In the genomic region with DNA sequence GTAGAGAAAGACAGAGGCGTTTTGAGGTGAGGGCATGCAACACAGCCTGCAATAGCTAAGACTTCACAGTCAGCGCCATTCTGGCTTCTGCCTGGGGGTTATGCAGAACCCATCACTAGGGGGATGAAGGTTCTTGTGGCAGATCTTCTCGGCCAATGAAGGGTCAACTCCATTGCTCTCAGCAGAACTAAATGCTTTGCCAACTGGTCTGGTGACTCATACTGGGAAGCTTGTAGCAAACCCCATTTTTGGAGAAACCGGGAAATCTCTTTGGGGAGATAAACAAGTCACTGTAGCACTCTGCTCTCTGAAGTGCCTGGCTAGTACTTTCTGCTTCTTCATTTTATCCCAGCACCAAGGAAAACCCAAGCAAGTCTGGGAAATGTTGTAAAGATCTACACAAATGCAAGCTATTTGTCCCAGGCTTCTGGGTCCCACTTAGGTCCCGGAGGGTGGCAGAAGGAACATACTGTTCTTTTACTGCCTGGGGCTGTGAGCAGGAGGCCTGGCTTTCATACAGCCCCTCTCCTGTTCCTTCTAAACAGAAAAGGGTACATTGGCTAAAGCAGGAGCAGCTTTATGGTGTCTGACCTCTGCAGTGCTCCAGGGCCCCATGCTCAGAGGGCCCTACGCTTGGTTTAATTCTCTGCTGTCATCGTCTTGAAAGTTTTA, we compare ENCODE assay signal across 9 cellular contexts. TPM values are rescaled to one million over a fixed set of nuclear protein-coding genes. Genes with fewer than 3 reads are reported as not detected.
DNase-seq lines count a peak whose midpoint lies in the region; ATAC-seq, FAIRE-seq and TF ChIP-seq lines count a peak whose summit lies in the region.
"Had no signal": no experiment of that assay in that cellular context is flagged by ENCODE, and none has a peak within 500 bp of the region (broad histone marks: within the 10 kb centered on the region; RNA-seq: fewer than 3 reads in every experiment).

No MANE protein-coding gene starts in this region.

- BruUV-seq in Calu3 (replicated peaks; lab: Mats Ljungman, UMichigan): no TSS peak

- H3K27me3 Mint-ChIP-seq in Calu3 (ENCODE audit: unreplicated experiment) (peaks cover 22% of the 10 kb centered on the region), astrocyte (ENCODE audit: low read depth, unreplicated experiment) (no peaks in the 10 kb centered on the region)

- peak overlapping the region; percentile 5 for H3K9ac ChIP-seq in astrocyte (ENCODE audit: low read length)
- peak overlapping the region; percentile 5 for H3K9ac ChIP-seq in rectal smooth muscle tissue (ENCODE audit: low read length)

- WGBS in heart left ventricle, 4 donors: 61 to 82% (median 67%) methylated on average over 6 to 7 of the region's 7 CpGs

- H2AFZ ChIP-seq in astrocyte (ENCODE audit: low read depth, low read length): no peak overlapping the region

- CTCF ChIA-PET in Calu3 (lab: Charles Lee): interaction anchor here (0.7 to 1.2 kb wide), 3 partner anchors 22 to 75 kb away, joined by 3 to 10 read pairs (median 3); no protein-coding TSS in a partner anchor

- ATAC-seq in heart left ventricle (peak; percentile 59 to 79 (median 68)), HG03521 (IDR thresholded peaks at IDR 0.05; ENCODE audit: unreplicated experiment) (no peak)

- H3K4me2 ChIP-seq in astrocyte (ENCODE audit: low read length): peak overlapping the region; percentile 57

- H3K27me3 ChIP-seq in astrocyte (ENCODE audit: insufficient read depth, low read length) (no peaks in the 10 kb centered on the region), heart left ventricle (no peaks in the 10 kb centered on the region), rectal smooth muscle tissue (ENCODE audit: control insufficient read depth, insufficient read depth, low read length) (no peaks in the 10 kb centered on the region)

- no peaks in the 10 kb centered on the region for H3K36me3 ChIP-seq in astrocyte (ENCODE audit: insufficient read depth, low read length)
- no peaks in the 10 kb centered on the region for H3K36me3 ChIP-seq in heart left ventricle
- no peaks in the 10 kb centered on the region for H3K36me3 ChIP-seq in rectal smooth muscle tissue (ENCODE audit: control insufficient read depth, insufficient read depth, low read length)

- H3K4me1 ChIP-seq in astrocyte (ENCODE audit: insufficient read depth, low read length) (peaks cover 24% of the 10 kb centered on the region), heart left ventricle (peaks cover 0 to 37% (median 18%) of the 10 kb centered on the region in 12 donors), rectal smooth muscle tissue (ENCODE audit: control insufficient read depth, insufficient read depth, low read length) (peaks cover 72% of the 10 kb centered on the region)

- TF ChIP-seq POLR2A in heart left ventricle (IDR thresholded peaks at IDR 0.05): no peak

- H3K4me3 ChIP-seq in astrocyte (ENCODE audit: insufficient read depth, low read depth, low read length) (no peak overlapping the region), heart left ventricle (no peak overlapping the region), rectal smooth muscle tissue (ENCODE audit: low read length) (peak overlapping the region; percentile 61)

- no peaks in the 10 kb centered on the region for H3K9me3 ChIP-seq in astrocyte (ENCODE audit: insufficient read depth, low read depth, low read length)
- no peaks in the 10 kb centered on the region for H3K9me3 ChIP-seq in heart left ventricle

- no peaks in the 10 kb centered on the region for H3K9me3 Mint-ChIP-seq in Calu3 (ENCODE audit: low read depth, unreplicated experiment)
- peaks cover 4% of the 10 kb centered on the region for H3K9me3 Mint-ChIP-seq in astrocyte (ENCODE audit: unreplicated experiment)

- H4K20me1 ChIP-seq in astrocyte (ENCODE audit: insufficient read depth, low read length): no peaks in the 10 kb centered on the region

- H3K4me3 Mint-ChIP-seq in Calu3 (ENCODE audit: low read depth, unreplicated experiment) (no peak overlapping the region), astrocyte (ENCODE audit: unreplicated experiment) (peak overlapping the region; percentile 50)

- no peaks in the 10 kb centered on the region for H3K79me2 ChIP-seq in astrocyte (ENCODE audit: insufficient read depth, low read length)

- intact Hi-C loops in Calu3 (cut with micrococcal nuclease; ENCODE audit: unreplicated experiment): no loop called here
- intact Hi-C loops in heart left ventricle (cut with DNase I): no loop called here

- H3K4me1 Mint-ChIP-seq in Calu3 (ENCODE audit: low read depth, unreplicated experiment): peaks cover 26% of the 10 kb centered on the region
- peaks cover 26% of the 10 kb centered on the region for H3K4me1 Mint-ChIP-seq in astrocyte (ENCODE audit: low read depth, unreplicated experiment)

- H3K36me3 Mint-ChIP-seq in Calu3 (ENCODE audit: insufficient read depth, unreplicated experiment) (no peaks in the 10 kb centered on the region), astrocyte (ENCODE audit: low read depth, unreplicated experiment) (peaks cover 8% of the 10 kb centered on the region)

- DNase-seq in Calu3: peak; percentile 35
- peak; percentile 90 for DNase-seq in astrocyte (ENCODE audit: low read depth)
- DNase-seq in heart left ventricle: no peak
- no peak for DNase-seq in middle frontal gyrus (ENCODE audit: extremely low spot score, low spot score)
- DNase-seq in NCI-H524 (lab: John Stamatoyannopoulos, UW): no peak
- DNase-seq in iPS-NIHi11 (ENCODE audit: low spot score): no peak

- TF ChIP-seq CTCF in Calu3 (IDR thresholded peaks at IDR 0.05; ENCODE audit: unreplicated experiment) (no peak), astrocyte (IDR thresholded peaks at IDR 0.05; ENCODE audit: insufficient read depth, low read depth, low read length) (no peak), heart left ventricle (IDR thresholded peaks at IDR 0.05) (no peak)

- H3K27ac Mint-ChIP-seq in Calu3 (ENCODE audit: unreplicated experiment): no peak overlapping the region
- no peak overlapping the region for H3K27ac Mint-ChIP-seq in astrocyte (ENCODE audit: unreplicated experiment)

- peak; percentile 91 for FAIRE-seq in astrocyte (lab: Jason Lieb, UNC)

- H3K27ac ChIP-seq in astrocyte (ENCODE audit: low read depth, low read length) (peak overlapping the region; percentile 31), heart left ventricle (peak overlapping the region; percentile 40 to 92 (median 61)), rectal smooth muscle tissue (ENCODE audit: low read depth, low read length) (peak overlapping the region; percentile 97)

RNA-seq across cellular contexts. Expression of gene SHISA4, which starts 28.8 kb away (rescaled TPM):
- total RNA-seq in Calu3 (2022) (9.9 and 13.7 TPM in 2 replicates), astrocyte (9.8 and 10.1 TPM in 2 replicates), heart left ventricle (100 to 1,000 TPM in 6 of 9 donors, 10 to 100 TPM in 3; 66.5 to 262 (median 133) TPM)
- 100 to 1,000 TPM in 1 of 2 donors, 10 to 100 TPM in 1; 53.2 to 101 TPM for polyA plus RNA-seq in heart left ventricle

RNA-seq across cellular contexts. Expression of gene LMOD1, which starts 28.9 kb away (rescaled TPM):
- not detected in 2 replicates for total RNA-seq in Calu3 (2022)
- 13.2 and 14.9 TPM in 2 replicates for total RNA-seq in astrocyte
- total RNA-seq in heart left ventricle: 10 to 100 TPM in 4 of 9 donors, 1 to 10 TPM in 5; 4.6 to 24.9 (median 10.0) TPM
- polyA plus RNA-seq in heart left ventricle: 10 to 100 TPM in 1 of 2 donors, 1 to 10 TPM in 1; 5.1 to 14.5 TPM
- total RNA-seq: activated CD8-positive, alpha-beta memory T cell treated with anti-CD3 and anti-CD28 coated beads for 36 hours had no signal

RNA-seq across cellular contexts. Expression of gene TIMM17A, which starts 37.8 kb away (rescaled TPM):
- total RNA-seq in Calu3 (2022) (78.5 and 85.3 TPM in 2 replicates), astrocyte (130 and 139 TPM in 2 replicates), heart left ventricle (100 to 1,000 TPM in 3 of 9 donors, 10 to 100 TPM in 6; 31.7 to 120 (median 86.0) TPM)
- polyA plus RNA-seq in heart left ventricle: 100 to 1,000 TPM in 1 of 2 donors, 10 to 100 TPM in 1; 50.7 to 151 TPM

Comparison
In these comparisons a context has a peak if more than half of its experiments do, and no peak if none do; other contexts are left out.
1. DNase-seq: peak in Calu3 (single experiment) and astrocyte (single experiment); none in heart left ventricle (0 of 5), middle frontal gyrus (single experiment), NCI-H524 (0 of 2) and iPS-NIHi11 (single experiment).
2. H3K27ac ChIP-seq: peak in every context shown above with its lines; median percentile 97 in rectal smooth muscle tissue; 61 in heart left ventricle; 31 in astrocyte.